Comparison of ENCODE assay signal across 10 cellular contexts in the genomic region with DNA sequence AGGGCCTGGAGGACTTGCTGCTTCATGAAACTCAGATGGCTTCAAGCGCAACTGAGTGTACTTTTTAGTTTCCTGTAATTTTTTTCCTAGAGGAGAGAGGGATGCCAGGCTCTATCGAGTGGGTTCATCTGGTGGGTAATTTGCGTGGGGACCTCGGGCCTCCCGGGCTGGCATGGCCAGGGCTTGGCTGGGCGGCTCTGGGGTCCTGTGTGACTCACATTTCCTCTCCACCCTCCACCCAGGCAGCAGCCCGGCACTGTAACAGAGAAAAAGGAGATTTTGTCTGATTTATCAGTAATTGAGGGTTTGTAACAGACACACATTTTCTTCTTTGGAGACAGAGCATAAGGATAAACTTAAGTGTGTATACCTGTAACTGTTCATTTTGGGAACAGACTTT.
DNase-seq lines count a peak whose midpoint lies in the region; ATAC-seq and TF ChIP-seq lines count a peak whose summit lies in the region.
"Had no signal": no experiment of that assay in that cellular context is flagged by ENCODE, and none has a peak within 500 bp of the region (broad histone marks: within the 10 kb centered on the region; RNA-seq: fewer than 3 reads in every experiment).

No MANE protein-coding gene starts in this region.

- H3K4me3 Mint-ChIP-seq in activated T-cell treated with anti-CD3 and anti-CD28 coated beads, Interleukin-2, amount 50 U/mL, for 4 hours: no peak overlapping the region

- no peaks in the 10 kb centered on the region for H3K27me3 Mint-ChIP-seq in activated T-cell treated with anti-CD3 and anti-CD28 coated beads, Interleukin-2, amount 50 U/mL, for 4 hours (ENCODE audit: low read depth)

- H3K4me1 ChIP-seq in left lung: peaks cover 0 to 22% of the 10 kb centered on the region in 2 donors

- H3K4me3 ChIP-seq in left lung: no peak overlapping the region
- H3K4me3 ChIP-seq: cardiac muscle cell, SJSA1 had no signal

- peaks cover 6% of the 10 kb centered on the region for H3K4me1 Mint-ChIP-seq in activated T-cell treated with anti-CD3 and anti-CD28 coated beads, Interleukin-2, amount 50 U/mL, for 4 hours (ENCODE audit: low read depth)

- in situ Hi-C loops in KBM-7 (cut with MboI; ENCODE audit: low pct_unique_long_range_greater_than_20kb, low sequenced_read_pairs): no loop called here

- DNase-seq in NAMALWA (ENCODE audit: low spot score) (peak; percentile 50), left lung (no peak), DMS79 (lab: John Stamatoyannopoulos, UW) (no peak), KBM-7 (no peak)
- DNase-seq in activated T-cell treated with anti-CD3 and anti-CD28 coated beads, Interleukin-2, amount 50 U/mL, for 4 hours: no peak

- no peaks in the 10 kb centered on the region for H3K9me3 Mint-ChIP-seq in activated T-cell treated with anti-CD3 and anti-CD28 coated beads, Interleukin-2, amount 50 U/mL, for 4 hours

- ATAC-seq in GM18498 (IDR thresholded peaks at IDR 0.05; ENCODE audit: unreplicated experiment) (peak; percentile 48), GM21447 (IDR thresholded peaks at IDR 0.05; ENCODE audit: unreplicated experiment) (peak; percentile 25), left lung (no peak), esophagus mucosa (no peak)
- no peak for ATAC-seq in activated T-cell treated with anti-CD3 and anti-CD28 coated beads, Interleukin-2, amount 50 U/mL, for 4 hours

- no peak for TF ChIP-seq CTCF in left lung (IDR thresholded peaks at IDR 0.05)

- H3K9me3 ChIP-seq in left lung: no peaks in the 10 kb centered on the region
- H3K9me3 ChIP-seq: SJSA1 had no signal

- H3K27ac ChIP-seq in left lung: peak overlapping the region; percentile 20 to 78
- H3K27ac ChIP-seq: cardiac muscle cell, SJSA1 had no signal

- H3K36me3 ChIP-seq in left lung: peaks cover 0 to 48% of the 10 kb centered on the region in 2 donors
- H3K36me3 ChIP-seq: cardiac muscle cell had no signal

- intact Hi-C loops in left lung (cut with DNase I): no loop called here

- H3K36me3 Mint-ChIP-seq in activated T-cell treated with anti-CD3 and anti-CD28 coated beads, Interleukin-2, amount 50 U/mL, for 4 hours (ENCODE audit: insufficient read depth): peaks cover 18% of the 10 kb centered on the region

- H3K27me3 ChIP-seq in left lung: no peaks in the 10 kb centered on the region
- H3K27me3 ChIP-seq: cardiac muscle cell, SJSA1 had no signal

Comparison
In these comparisons a context has a peak if more than half of its experiments do, and no peak if none do; other contexts are left out.
1. ATAC-seq: peak in GM18498 (single experiment) and GM21447 (single experiment); none in left lung (single experiment), esophagus mucosa (single experiment) and activated T-cell treated with anti-CD3 and anti-CD28 coated beads, Interleukin-2, amount 50 U/mL, for 4 hours (0 of 2).